ENCODE assay signal across 21 cellular contexts in the genomic region with DNA sequence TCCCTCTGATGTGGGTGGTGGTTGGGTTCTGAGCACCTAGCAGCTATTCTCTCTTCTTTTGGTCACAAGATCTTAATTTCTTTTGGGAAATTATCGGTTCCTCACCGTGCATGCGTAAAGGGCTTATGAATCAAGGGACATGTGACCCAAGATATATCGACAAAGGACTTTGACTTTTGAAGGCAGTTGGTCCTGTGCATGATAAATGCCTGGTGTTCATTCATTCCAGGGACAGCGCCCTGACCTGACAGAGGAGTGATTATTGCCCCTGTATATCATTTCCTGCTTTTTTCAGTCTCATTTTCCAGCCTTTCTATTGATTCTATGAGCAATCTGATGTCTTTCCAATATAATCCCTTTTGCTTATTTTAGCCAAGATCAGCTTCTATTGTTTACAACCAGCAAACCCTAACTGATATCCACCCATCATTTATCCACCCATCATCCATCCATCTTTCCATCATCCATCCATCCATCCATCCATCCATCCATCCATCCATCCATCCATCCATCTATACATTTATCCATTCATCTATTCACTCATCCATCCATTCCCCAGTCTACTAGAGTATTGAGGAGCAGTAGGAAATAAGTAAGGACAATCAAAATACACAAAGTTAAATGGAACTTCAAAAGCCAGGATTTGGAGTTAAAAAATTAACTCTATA. TPM values are rescaled to one million over a fixed set of nuclear protein-coding genes. Genes with fewer than 3 reads are reported as not detected.
"Had no signal": no experiment of that assay in that cellular context is flagged by ENCODE, and none has a peak within 500 bp of the region (broad histone marks: within the 10 kb centered on the region; RNA-seq: fewer than 3 reads in every experiment).

No MANE protein-coding gene starts in this region.

- H3K27me3 Mint-ChIP-seq: activated naive CD8-positive, alpha-beta T cell treated with anti-CD3 and anti-CD28 coated beads, Interleukin-2, amount 10 ng/mL, durations not matched to agents 7 days and 5 days had no signal

- H3K4me1 ChIP-seq: colonic mucosa, gastrocnemius medialis, heart left ventricle, left ventricle myocardium inferior, prostate gland, right atrium auricular region, stomach had no signal

- H3K27ac Mint-ChIP-seq: activated CD4-positive, alpha-beta T cell treated with anti-CD3 and anti-CD28 coated beads for 36 hours; activated naive CD8-positive, alpha-beta T cell treated with anti-CD3 and anti-CD28 coated beads, Interleukin-2, amount 10 ng/mL, durations not matched to agents 7 days and 5 days; endodermal cell; T-cell; WTC11 had no signal

- H3K9me3 ChIP-seq: colonic mucosa, gastrocnemius medialis, heart left ventricle, left ventricle myocardium inferior, prostate gland, right atrium auricular region, stomach had no signal

- H3K36me3 ChIP-seq: colonic mucosa, gastrocnemius medialis, heart left ventricle, left ventricle myocardium inferior, prostate gland, right atrium auricular region, stomach had no signal

- DNase-seq: activated CD4-positive, alpha-beta T cell treated with anti-CD3 and anti-CD28 coated beads for 36 hours; activated CD4-positive, alpha-beta T cell treated with anti-CD3 and anti-CD28 coated beads, Interleukin-2, amount 50 U/mL, for 48 hours; activated naive CD8-positive, alpha-beta T cell treated with anti-CD3 and anti-CD28 coated beads, Interleukin-2, amount 10 ng/mL, durations not matched to agents 7 days and 5 days; colonic mucosa; endodermal cell; gastrocnemius medialis; heart left ventricle; left ventricle myocardium inferior; naive B cell; stimulated activated CD4-positive, alpha-beta T cell treated with anti-CD3 and anti-CD28 coated beads, Interleukin-15, amount 100 ng/mL, for 24 hours; stimulated activated CD4-positive, alpha-beta T cell treated with anti-CD3 and anti-CD28 coated beads, Interleukin-4, amount 100 ng/mL, for 1 hour; stomach; T-cell had no signal

- H3K27me3 ChIP-seq: colonic mucosa, right atrium auricular region had no signal

- ATAC-seq: activated CD4-positive, alpha-beta T cell treated with anti-CD3 and anti-CD28 coated beads for 36 hours; gastrocnemius medialis; heart left ventricle; T-cell; WTC11 had no signal

- H3K4me3 Mint-ChIP-seq: activated CD4-positive, alpha-beta T cell treated with anti-CD3 and anti-CD28 coated beads for 36 hours; activated naive CD8-positive, alpha-beta T cell treated with anti-CD3 and anti-CD28 coated beads, Interleukin-2, amount 10 ng/mL, durations not matched to agents 7 days and 5 days; central memory CD8-positive, alpha-beta T cell; endodermal cell; naive B cell; neural crest cell; T-cell; WTC11 had no signal

- H3K9me3 Mint-ChIP-seq: activated naive CD8-positive, alpha-beta T cell treated with anti-CD3 and anti-CD28 coated beads, Interleukin-2, amount 10 ng/mL, durations not matched to agents 7 days and 5 days; central memory CD8-positive, alpha-beta T cell; endodermal cell; neural crest cell; WTC11 had no signal

- H3K4me3 ChIP-seq: colonic mucosa, gastrocnemius medialis, heart left ventricle, left ventricle myocardium inferior, prostate gland, right atrium auricular region, stomach had no signal

- H3K27ac ChIP-seq: colonic mucosa, gastrocnemius medialis, heart left ventricle, left ventricle myocardium inferior, prostate gland, right atrium auricular region, stomach had no signal

- H3K36me3 Mint-ChIP-seq: activated naive CD8-positive, alpha-beta T cell treated with anti-CD3 and anti-CD28 coated beads, Interleukin-2, amount 10 ng/mL, durations not matched to agents 7 days and 5 days; naive B cell; T-cell; WTC11 had no signal

- H3K4me1 Mint-ChIP-seq: activated CD4-positive, alpha-beta T cell treated with anti-CD3 and anti-CD28 coated beads for 36 hours; activated naive CD8-positive, alpha-beta T cell treated with anti-CD3 and anti-CD28 coated beads, Interleukin-2, amount 10 ng/mL, durations not matched to agents 7 days and 5 days; central memory CD8-positive, alpha-beta T cell; endodermal cell; naive B cell; neural crest cell; T-cell; WTC11 had no signal

RNA-seq across cellular contexts. Expression of a gene that starts 25.1 kb away (rescaled TPM):
- total RNA-seq: activated CD4-positive, alpha-beta T cell treated with anti-CD3 and anti-CD28 coated beads for 36 hours; activated naive CD8-positive, alpha-beta T cell treated with anti-CD3 and anti-CD28 coated beads, Interleukin-2, amount 10 ng/mL, durations not matched to agents 7 days and 5 days; gastrocnemius medialis; left ventricle myocardium inferior; mononuclear cell; skeletal muscle tissue; T-cell had no signal
- polyA plus RNA-seq: esophagus, heart left ventricle had no signal
